Comparison of ENCODE assay signal across 14 cellular contexts in the genomic region with DNA sequence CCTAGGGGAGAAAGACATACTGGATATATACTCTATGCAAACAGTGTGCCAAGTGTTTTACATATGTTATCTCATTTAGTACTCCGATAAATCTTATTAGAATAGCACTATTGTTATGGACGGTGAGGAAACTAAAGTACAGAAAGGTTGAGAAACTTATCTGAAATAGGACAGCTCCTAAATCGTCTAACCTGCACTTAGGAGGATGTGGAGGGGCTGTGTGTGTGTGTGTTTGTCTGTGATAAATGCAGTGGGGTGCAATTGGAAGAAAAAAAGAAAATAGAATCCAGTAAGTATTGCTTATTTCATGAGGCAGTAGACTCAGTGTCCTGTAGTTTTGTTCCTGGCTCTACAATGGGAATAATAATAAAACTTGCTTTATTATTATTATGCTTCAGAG.
"Had no signal": no experiment of that assay in that cellular context is flagged by ENCODE, and none has a peak within 500 bp of the region (broad histone marks: within the 10 kb centered on the region; RNA-seq: fewer than 3 reads in every experiment).

No MANE protein-coding gene starts in this region.

- H3K4me3 Mint-ChIP-seq: naive B cell had no signal

- H3K27me3 ChIP-seq: adrenal gland, heart left ventricle had no signal

- H3K9ac ChIP-seq: SK-N-SH had no signal

- H3K4me2 ChIP-seq: SK-N-SH had no signal

- H3K27ac Mint-ChIP-seq: naive B cell had no signal

- DNase-seq: activated CD4-positive, CD25-positive, alpha-beta regulatory T cell treated with anti-CD3 and anti-CD28 coated beads, Interleukin-2, amount 50 U/mL, for 72 hours; adrenal gland; effector CD4-positive, alpha-beta T cell; heart left ventricle; left colon; naive B cell; retina; Right ventricle myocardium superior; SK-N-SH; substantia nigra; trophoblast cell had no signal

- H3K36me3 ChIP-seq: adrenal gland, heart left ventricle, neutrophil had no signal

- H3K4me3 ChIP-seq: adrenal gland, coronary artery, heart left ventricle, lung had no signal

- H3K9me3 ChIP-seq: adrenal gland, neutrophil, SK-N-SH had no signal

- ATAC-seq: heart left ventricle, left colon had no signal

- H3K4me1 Mint-ChIP-seq: naive B cell had no signal

- H3K27ac ChIP-seq: adrenal gland, coronary artery, heart left ventricle, neutrophil had no signal
